19 cellular contexts compared by ENCODE assay signal in genomic region chr6:145948328-145948727, GRCh38. TPM values are rescaled to one million over a fixed set of nuclear protein-coding genes. Genes with fewer than 3 reads are reported as not detected.
DNase-seq lines count a peak whose midpoint lies in the region; ATAC-seq and TF ChIP-seq lines count a peak whose summit lies in the region.
"Had no signal": no experiment of that assay in that cellular context is flagged by ENCODE, and none has a peak within 500 bp of the region (broad histone marks: within the 10 kb centered on the region; RNA-seq: fewer than 3 reads in every experiment).

No MANE protein-coding gene starts in this region.

- no peaks in the 10 kb centered on the region for H3K27me3 ChIP-seq in endodermal cell (ENCODE audit: control insufficient read depth, insufficient read depth, low read length, poor library complexity, severe bottlenecking)
- H3K27me3 ChIP-seq: BLaER1 treated with 17β-estradiol and CSF1 and Interleukin-3, amounts not matched to agents 10 nM and 100 nM had no signal

- no peak overlapping the region for H3K4me3 ChIP-seq in endodermal cell (ENCODE audit: low read length)
- H3K4me3 ChIP-seq: BLaER1 treated with 17β-estradiol and CSF1 and Interleukin-3, amounts not matched to agents 10 nM and 100 nM had no signal

- peak overlapping the region; percentile 74 for H3K27ac Mint-ChIP-seq in endodermal cell
- H3K27ac Mint-ChIP-seq: activated CD4-positive, alpha-beta memory T cell treated with anti-CD3 and anti-CD28 coated beads for 36 hours; activated naive CD8-positive, alpha-beta T cell treated with anti-CD3 and anti-CD28 coated beads, Interleukin-2, amount 50 U/mL, for 24 hours; naive thymus-derived CD8-positive, alpha-beta T cell; WTC11 had no signal

- H3K4me3 Mint-ChIP-seq in endodermal cell = no peak overlapping the region
- H3K4me3 Mint-ChIP-seq: activated CD4-positive, alpha-beta memory T cell treated with anti-CD3 and anti-CD28 coated beads for 36 hours; activated naive CD8-positive, alpha-beta T cell treated with anti-CD3 and anti-CD28 coated beads, Interleukin-2, amount 50 U/mL, for 24 hours; naive thymus-derived CD8-positive, alpha-beta T cell; WTC11 had no signal

- peaks cover 6% of the 10 kb centered on the region for H3K9me3 Mint-ChIP-seq in endodermal cell
- H3K9me3 Mint-ChIP-seq: activated CD4-positive, alpha-beta memory T cell treated with anti-CD3 and anti-CD28 coated beads for 36 hours; naive thymus-derived CD8-positive, alpha-beta T cell; WTC11 had no signal

- H3K27me3 Mint-ChIP-seq in endodermal cell (ENCODE audit: insufficient read depth) = no peaks in the 10 kb centered on the region
- H3K27me3 Mint-ChIP-seq: activated CD4-positive, alpha-beta memory T cell treated with anti-CD3 and anti-CD28 coated beads for 36 hours; activated naive CD8-positive, alpha-beta T cell treated with anti-CD3 and anti-CD28 coated beads, Interleukin-2, amount 50 U/mL, for 24 hours; naive thymus-derived CD8-positive, alpha-beta T cell had no signal

- peaks cover 65% of the 10 kb centered on the region for H3K36me3 Mint-ChIP-seq in endodermal cell (ENCODE audit: low read depth)

- H3K4me1 ChIP-seq in endodermal cell (ENCODE audit: control insufficient read depth, insufficient read depth, low read length) = no peaks in the 10 kb centered on the region
- H3K4me1 ChIP-seq: BLaER1 treated with 17β-estradiol and CSF1 and Interleukin-3, amounts not matched to agents 10 nM and 100 nM had no signal

- peaks cover 6% of the 10 kb centered on the region for H3K4me1 Mint-ChIP-seq in endodermal cell
- H3K4me1 Mint-ChIP-seq: activated naive CD8-positive, alpha-beta T cell treated with anti-CD3 and anti-CD28 coated beads, Interleukin-2, amount 50 U/mL, for 24 hours; WTC11 had no signal

- no peak overlapping the region for H3K9ac ChIP-seq in endodermal cell (ENCODE audit: extremely low read depth, low read length, poor library complexity, severe bottlenecking)
- H3K9ac ChIP-seq: BLaER1 treated with 17β-estradiol and CSF1 and Interleukin-3, amounts not matched to agents 10 nM and 100 nM; SK-N-SH had no signal

- no peak for TF ChIP-seq CTCF in endodermal cell (conservative IDR thresholded peaks at IDR 0.05)

- H3K9me3 ChIP-seq in endodermal cell (ENCODE audit: control insufficient read depth, low read length) = peaks cover 7% of the 10 kb centered on the region
- H3K9me3 ChIP-seq: SK-N-SH had no signal

- no peak overlapping the region for H3K27ac ChIP-seq in endodermal cell (ENCODE audit: low read depth, low read length)
- H3K27ac ChIP-seq: BLaER1 treated with 17β-estradiol and CSF1 and Interleukin-3, amounts not matched to agents 10 nM and 100 nM had no signal

- ATAC-seq in HG03457 (IDR thresholded peaks at IDR 0.05; ENCODE audit: unreplicated experiment) (no peak), HG03354 (IDR thresholded peaks at IDR 0.05; ENCODE audit: poor library complexity, severe bottlenecking, unreplicated experiment) (no peak)
- ATAC-seq: activated naive CD8-positive, alpha-beta T cell treated with anti-CD3 and anti-CD28 coated beads, Interleukin-2, amount 50 U/mL, for 24 hours; naive thymus-derived CD8-positive, alpha-beta T cell; sciatic nerve; WTC11 had no signal

- peaks cover 82% of the 10 kb centered on the region for H3K36me3 ChIP-seq in endodermal cell (ENCODE audit: control insufficient read depth, insufficient read depth, low read length)

- DNase-seq in AG08395 (ENCODE audit: low spot score) (peak; percentile 11), M059J (ENCODE audit: low read depth) (peak; percentile 12), endodermal cell (no peak), kidney tubule cell (ENCODE audit: low spot score) (peak; percentile 13), NCI-H187 treated with DMSO at 0.1 percent for 48 hours (lab: John Stamatoyannopoulos, UW) (no peak), NCI-H2107 treated with DMSO at 0.1 percent for 48 hours (lab: John Stamatoyannopoulos, UW; ENCODE audit: unreplicated experiment) (no peak)
- DNase-seq: activated CD4-positive, alpha-beta memory T cell treated with anti-CD3 and anti-CD28 coated beads for 36 hours; activated naive CD8-positive, alpha-beta T cell treated with anti-CD3 and anti-CD28 coated beads, Interleukin-2, amount 50 U/mL, for 24 hours; dermis blood vessel endothelial cell; kidney glomerular epithelial cell; naive thymus-derived CD8-positive, alpha-beta T cell; NCI-H1417 treated with DMSO at 0.1 percent for 48 hours; NCI-H524 treated with DMSO at 0.1 percent for 48 hours; SK-N-SH had no signal

RNA-seq across cellular contexts. Expression of gene SHPRH, which starts 15.8 kb away (rescaled TPM):
- 5.0 and 10.0 TPM in 2 replicates for total RNA-seq in M059J (2014; rRNA removed; shearing (Covaris generic))
- total RNA-seq in endodermal cell = 10 to 100 TPM; 32.1 to 32.4 TPM
- 20.3 TPM for polyA plus RNA-seq in endodermal cell (2013, experiment 1 of 2)
- 20.0 TPM for polyA plus RNA-seq in endodermal cell (2013, experiment 2 of 2)

Comparison
In these comparisons a context has a peak if more than half of its experiments do, and no peak if none do; other contexts are left out.
1. DNase-seq: peak in AG08395 (single experiment), M059J (single experiment) and kidney tubule cell (single experiment); none in endodermal cell (single experiment), NCI-H187 treated with DMSO at 0.1 percent for 48 hours (single experiment) and NCI-H2107 treated with DMSO at 0.1 percent for 48 hours (single experiment).